In the genomic region with DNA sequence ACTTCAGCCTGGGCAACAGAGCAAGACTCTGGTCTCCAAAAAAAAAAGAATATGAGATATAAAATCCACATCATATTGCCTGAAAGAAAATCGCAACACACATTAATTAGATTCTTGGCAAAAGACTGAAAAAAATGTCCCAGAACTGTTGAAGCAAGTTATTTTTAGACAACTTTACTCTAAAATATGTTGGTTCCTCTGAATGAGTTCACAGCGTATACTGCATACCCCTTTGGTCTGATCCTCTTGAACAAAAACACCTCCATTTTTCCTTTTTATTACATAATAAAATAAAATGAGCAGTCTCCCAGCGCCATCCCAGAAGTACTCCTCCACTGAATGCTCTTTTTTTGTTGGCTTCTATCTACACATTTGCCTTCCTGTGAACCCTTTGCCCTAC, we compare ENCODE assay signal across 13 cellular contexts.
A peak's percentile ranks its signal among the peaks of the same experiment; 100 is the strongest.
DNase-seq lines count a peak whose midpoint lies in the region; ATAC-seq, FAIRE-seq and TF ChIP-seq lines count a peak whose summit lies in the region.
"Had no signal": no experiment of that assay in that cellular context is flagged by ENCODE, and none has a peak within 500 bp of the region (broad histone marks: within the 10 kb centered on the region; RNA-seq: fewer than 3 reads in every experiment).

No MANE protein-coding gene starts in this region.

- H4K20me1 ChIP-seq in OCI-LY3 (ENCODE audit: insufficient read depth, low read length), result no peaks in the 10 kb centered on the region
- H4K20me1 ChIP-seq in GM12878 (ENCODE audit: control insufficient read depth, insufficient read depth), result no peaks in the 10 kb centered on the region

- H3K36me3 Mint-ChIP-seq in osteocyte (ENCODE audit: unreplicated experiment), result no peaks in the 10 kb centered on the region
- H3K36me3 Mint-ChIP-seq: CD8-positive, alpha-beta T cell had no signal

- in situ Hi-C loops in GM12878 (cut with MboI), result no loop called here

- CTCF ChIA-PET in GM12878 (lab: Yijun Ruan, JAX), result interaction anchor here (1.0 to 1.1 kb wide), 2 partner anchors 17 to 84 kb away, joined by 4 to 5 read pairs; no protein-coding TSS in a partner anchor

- TF ChIP-seq CTCF in OCI-LY3 (IDR thresholded peaks at IDR 0.05; ENCODE audit: low read depth, low read length) (no peak), GM12878 (IDR thresholded peaks at IDR 0.05 in 2 of 3, conservative IDR thresholded peaks at IDR 0.05 in 1 of 3; ENCODE audit: control insufficient read depth in 2 of 3, extremely low read depth in 1 of 3, insufficient read depth in 1 of 3, low read depth in 3 of 3, low read length in 3 of 3) (no peak), osteocyte (IDR thresholded peaks at IDR 0.05) (no peak)

- no peak for TF ChIP-seq EP300 in GM12878 (IDR thresholded peaks at IDR 0.05; ENCODE audit: borderline replicate concordance in 1 of 2, control insufficient read depth in 1 of 2, low read depth in 2 of 2, low read length in 2 of 2)

- POLR2A ChIA-PET in GM12878 (lab: Charles Lee), result interaction anchor here (1.0 to 1.2 kb wide), 4 partner anchors 18 to 49 kb away, joined by 3 to 8 read pairs (median 4); no protein-coding TSS in a partner anchor

- RAD21 ChIA-PET in GM12878 (lab: Charles Lee; ENCODE audit: unreplicated experiment), result interaction anchor here (1.2 to 1.8 kb wide), 7 partner anchors 17 to 85 kb away, joined by 3 to 18 read pairs (median 5); no protein-coding TSS in a partner anchor

- peaks cover 7% of the 10 kb centered on the region for H3K4me1 Mint-ChIP-seq in osteocyte (ENCODE audit: unreplicated experiment)

- H3K27ac Mint-ChIP-seq in osteocyte (ENCODE audit: unreplicated experiment), result peak overlapping the region; percentile 71
- H3K27ac Mint-ChIP-seq: CD8-positive, alpha-beta T cell had no signal

- H2AFZ ChIP-seq in OCI-LY3 (ENCODE audit: low read depth, low read length), result peak overlapping the region; percentile 65; the same call in 1 of the 2 replicates
- H2AFZ ChIP-seq in GM12878 (ENCODE audit: control insufficient read depth, low read depth, low read length), result peak overlapping the region; percentile 63

- no peak for TF ChIP-seq RAD21 in GM12878 (IDR thresholded peaks at IDR 0.05; ENCODE audit: insufficient read depth, low read depth, low read length)

- H3K27me3 ChIP-seq in OCI-LY3 (ENCODE audit: low read depth, low read length), result no peaks in the 10 kb centered on the region
- no peaks in the 10 kb centered on the region for H3K27me3 ChIP-seq in GM12878 (replicated peaks in 1 of 2; ENCODE audit: control insufficient read depth in 2 of 2, insufficient read depth in 2 of 2, low read length in 1 of 2)
- H3K27me3 ChIP-seq: heart right ventricle, thyroid gland had no signal

- H3K27ac ChIP-seq in OCI-LY3 (ENCODE audit: low read length), result 0 out of 2 replicates have a peak overlapping the region, but pooled peaks have one; percentile 12
- H3K27ac ChIP-seq in GM12878 (ENCODE audit: control insufficient read depth, insufficient read depth), result no peak overlapping the region; the same call in 1 of the 2 replicates

- no peak for FAIRE-seq in GM12878 (lab: Jason Lieb, UNC)

- H3K4me3 ChIP-seq in OCI-LY3 (ENCODE audit: low read length) (no peak overlapping the region), GM12878 (no peak overlapping the region)
- H3K4me3 ChIP-seq: heart right ventricle, thyroid gland had no signal

- H3K4me3 Mint-ChIP-seq in osteocyte (ENCODE audit: unreplicated experiment), result no peak overlapping the region
- H3K4me3 Mint-ChIP-seq: CD8-positive, alpha-beta T cell had no signal

- no peak overlapping the region for H3K9ac ChIP-seq in OCI-LY3 (ENCODE audit: low read length)
- no peak overlapping the region for H3K9ac ChIP-seq in GM12878 (ENCODE audit: control insufficient read depth, insufficient read depth, low read length)

- H3K4me1 ChIP-seq in OCI-LY3 (ENCODE audit: low read length) (peaks cover 43% of the 10 kb centered on the region), GM12878 (ENCODE audit: control insufficient read depth, insufficient read depth, low read length) (peaks cover 30% of the 10 kb centered on the region)

- no TSS peak for BruUV-seq in GM12878 (replicated peaks; lab: Mats Ljungman, UMichigan)

- no peaks in the 10 kb centered on the region for H3K36me3 ChIP-seq in OCI-LY3 (replicated peaks; ENCODE audit: low read depth, low read length)
- H3K36me3 ChIP-seq in GM12878 (ENCODE audit: control insufficient read depth in 2 of 2, insufficient read depth in 2 of 2, low read length in 1 of 2), result no peaks in the 10 kb centered on the region
- H3K36me3 ChIP-seq: heart right ventricle, thyroid gland had no signal

- H3K9me3 ChIP-seq in OCI-LY3 (ENCODE audit: insufficient read depth, low read length), result no peaks in the 10 kb centered on the region
- H3K9me3 ChIP-seq in GM12878 (replicated peaks; ENCODE audit: control insufficient read depth, insufficient read depth, low read length), result peaks cover 8% of the 10 kb centered on the region
- H3K9me3 ChIP-seq: thyroid gland had no signal

- no peak for TF ChIP-seq POLR2A in GM12878 (IDR thresholded peaks at IDR 0.05; ENCODE audit: low read depth, low read length)

- intact Hi-C loops in GM12878 (cut with micrococcal nuclease; ENCODE audit: unreplicated experiment), result no loop called here

- ATAC-seq in GM12878, result no peak
- no peak for ATAC-seq in GM21447 (IDR thresholded peaks at IDR 0.05; ENCODE audit: unreplicated experiment)
- ATAC-seq: CD8-positive, alpha-beta T cell; esophagus mucosa had no signal

- peak; percentile 19 for DNase-seq in GM03348 (ENCODE audit: low spot score)
- no peak for DNase-seq in GM12878 (ENCODE audit: low read depth, low spot score)
- DNase-seq in osteocyte (ENCODE audit: extremely low spot score, unreplicated experiment), result no peak
- DNase-seq in 8988T, result no peak
- DNase-seq in SIG-M5 (lab: John Stamatoyannopoulos, UW), result no peak
- DNase-seq: CD8-positive, alpha-beta T cell; cortex of kidney; heart right ventricle; NCI-H2081 treated with DMSO at 0.1 percent for 48 hours; thyroid gland had no signal

- H3K4me2 ChIP-seq in OCI-LY3 (ENCODE audit: low read length), result peak overlapping the region; percentile 38
- no peak overlapping the region for H3K4me2 ChIP-seq in GM12878 (ENCODE audit: control insufficient read depth, insufficient read depth)

- no peaks in the 10 kb centered on the region for H3K9me3 Mint-ChIP-seq in osteocyte (ENCODE audit: unreplicated experiment)
- H3K9me3 Mint-ChIP-seq: CD8-positive, alpha-beta T cell had no signal

- SMC1A ChIA-PET in GM12878 (lab: Charles Lee; ENCODE audit: uncharacterized antibody, unreplicated experiment), result interaction anchor here (0.9 to 16.4 kb wide), 15 partner anchors 10 to 84 kb away, joined by 3 to 177 read pairs (median 7); no protein-coding TSS in a partner anchor

- WGBS in GM12878 (ENCODE audit: insufficient coverage, insufficient replicate concordance, low lambda C conversion rate, missing lambda C conversion rate), result 12% methylated on average over 3 of the region's 3 CpGs

- H3K79me2 ChIP-seq in OCI-LY3 (ENCODE audit: low read length) (no peaks in the 10 kb centered on the region), GM12878 (ENCODE audit: control insufficient read depth, insufficient read depth, low read length) (no peaks in the 10 kb centered on the region)

- no peaks in the 10 kb centered on the region for H3K27me3 Mint-ChIP-seq in osteocyte (ENCODE audit: unreplicated experiment)

TF ChIP-seq in GM12878, 131 proteins besides CTCF, POLR2A, EP300 and RAD21:
- TF ChIP-seq ZNF24 (IDR thresholded peaks at IDR 0.05) (no peak), MYB (IDR thresholded peaks at IDR 0.05; ENCODE audit: borderline replicate concordance, low read depth, low read length) (no peak)
TF ChIP-seq in GM12878: peak in this region for 0.
